8 cellular contexts compared by ENCODE assay signal in genomic region chr5:23951261-23951901, GRCh38.
DNase-seq lines count a peak whose midpoint lies in the region; ATAC-seq and TF ChIP-seq lines count a peak whose summit lies in the region.
"Not testable (repeated sequence)": the region's sequence is repeated elsewhere in the genome, so short reads cannot be mapped to it uniquely, and the experiment has no call there.

No MANE protein-coding gene starts in this region.

- peaks cover 15 to 30% of the 10 kb centered on the region in 2 donors for H3K9me3 Mint-ChIP-seq in stimulated activated naive CD8-positive, alpha-beta T cell treated with anti-CD3 and anti-CD28 coated beads, Interleukin-15, amount 100 ng/mL, for 72 hours

- not testable (repeated sequence) for H3K27me3 ChIP-seq in heart right ventricle

- WGBS in heart right ventricle, 2 donors = 83 to 84% methylated on average over 39 to 47 of the region's 47 CpGs

- H3K4me3 ChIP-seq in choroid plexus epithelial cell (ENCODE audit: low read depth, low read length) (peak overlapping the region; percentile 24), heart right ventricle (peak overlapping the region in 6 of 10 donors; percentile 2 to 63 (median 36))

- TF ChIP-seq CTCF in choroid plexus epithelial cell (conservative IDR thresholded peaks at IDR 0.05; ENCODE audit: low read depth, low read length); heart right ventricle (IDR thresholded peaks at IDR 0.05): not testable (repeated sequence)

- ATAC-seq in heart right ventricle (peak in 2 of 8 donors; percentile 76 to 91), left lobe of liver (peak; percentile 50)
- ATAC-seq in stimulated activated naive CD8-positive, alpha-beta T cell treated with anti-CD3 and anti-CD28 coated beads, Interleukin-15, amount 100 ng/mL, for 72 hours = peak; percentile 69

- peak overlapping the region; percentile 41 to 51 for H3K4me3 Mint-ChIP-seq in stimulated activated naive CD8-positive, alpha-beta T cell treated with anti-CD3 and anti-CD28 coated beads, Interleukin-15, amount 100 ng/mL, for 72 hours

- not testable (repeated sequence) for H3K4me1 ChIP-seq in heart right ventricle

- not testable (repeated sequence) for H3K36me3 ChIP-seq in heart right ventricle

- H3K9me3 ChIP-seq in heart right ventricle = peaks cover 0 to 50% (median 9%) of the 10 kb centered on the region in 11 donors

- not testable (repeated sequence) for H3K27me3 Mint-ChIP-seq in stimulated activated naive CD8-positive, alpha-beta T cell treated with anti-CD3 and anti-CD28 coated beads, Interleukin-15, amount 100 ng/mL, for 72 hours

- not testable (repeated sequence) for H3K4me1 Mint-ChIP-seq in stimulated activated naive CD8-positive, alpha-beta T cell treated with anti-CD3 and anti-CD28 coated beads, Interleukin-15, amount 100 ng/mL, for 72 hours

- H3K27ac ChIP-seq in heart right ventricle = not testable (repeated sequence)

- DNase-seq in ELF-1 (ENCODE audit: low read depth, low spot score) (peak; percentile 94), NCI-H1436 treated with DMSO at 0.1 percent for 48 hours (lab: John Stamatoyannopoulos, UW) (peak; percentile 1), SKM-1 treated with dmso at 0.1 percent for 144 hours (lab: John Stamatoyannopoulos, UW; ENCODE audit: unreplicated experiment) (peak; percentile 7), choroid plexus epithelial cell (ENCODE audit: low read depth) (peak; percentile 2)
- peak; percentile 14 to 21 for DNase-seq in activated T-cell treated with anti-CD3 and anti-CD28 coated beads, Interleukin-2, amount 50 U/mL, for 48 hours
- not testable (repeated sequence) for DNase-seq in heart right ventricle; left lobe of liver (ENCODE audit: low spot score)
- DNase-seq in stimulated activated naive CD8-positive, alpha-beta T cell treated with anti-CD3 and anti-CD28 coated beads, Interleukin-15, amount 100 ng/mL, for 72 hours = peak; percentile 4 to 13

- intact Hi-C loops in heart right ventricle (cut with DNase I) = not testable (repeated sequence)

- not testable (repeated sequence) for H3K27ac Mint-ChIP-seq in stimulated activated naive CD8-positive, alpha-beta T cell treated with anti-CD3 and anti-CD28 coated beads, Interleukin-15, amount 100 ng/mL, for 72 hours
